18 cellular contexts compared by ENCODE assay signal in genomic region chr1:62849031-62849430, GRCh38.
DNase-seq lines count a peak whose midpoint lies in the region; ATAC-seq and TF ChIP-seq lines count a peak whose summit lies in the region.
"Had no signal": no experiment of that assay in that cellular context is flagged by ENCODE, and none has a peak within 500 bp of the region (broad histone marks: within the 10 kb centered on the region; RNA-seq: fewer than 3 reads in every experiment).

No MANE protein-coding gene starts in this region.

- intact Hi-C loops in MCF 10A (cut with micrococcal nuclease) (loop anchor here (10.0 kb wide), 2 partner anchors 344 to 596 kb away; no protein-coding TSS in a partner anchor), mammary epithelial cell (cut with micrococcal nuclease) (loop anchor here (10.0 kb wide), 2 partner anchors 676 to 1396 kb away; partner anchors contain the start of genes EFCAB7 and ITGB3BP), CD14-positive monocyte (cut with micrococcal nuclease) (no loop called here)

- H3K36me3 ChIP-seq in mammary epithelial cell (ENCODE audit: insufficient read depth, low read length) (no peaks in the 10 kb centered on the region), OCI-LY1 (ENCODE audit: insufficient read depth, low read length) (peaks cover 8% of the 10 kb centered on the region; the same call in 1 of the 2 replicates)
- H3K36me3 ChIP-seq: Peyer's patch had no signal

- in situ Hi-C loops in mammary epithelial cell (cut with MboI; ENCODE audit: low sequenced_read_pairs in 2 of 2) = no loop called here

- no peaks in the 10 kb centered on the region for H3K9me3 ChIP-seq in mammary epithelial cell (replicated peaks; ENCODE audit: insufficient read depth, low read length)
- H3K9me3 ChIP-seq in OCI-LY1 (ENCODE audit: low read length) = no peaks in the 10 kb centered on the region
- H3K9me3 ChIP-seq: Peyer's patch, psoas muscle, upper lobe of left lung had no signal

- TF ChIP-seq CTCF in MCF 10A (IDR thresholded peaks at IDR 0.05; ENCODE audit: unreplicated experiment) (no peak), mammary epithelial cell (conservative IDR thresholded peaks at IDR 0.05 in 1 of 2, IDR thresholded peaks at IDR 0.05 in 1 of 2; ENCODE audit: extremely low read depth in 1 of 2, insufficient read depth in 1 of 2, low read depth in 1 of 2, low read length in 2 of 2) (peak in 1 of 2 donors; percentile 20), OCI-LY1 (IDR thresholded peaks at IDR 0.05; ENCODE audit: low read length) (peak; percentile 45; the same call in 1 of the 2 replicates), epithelial cell of esophagus (IDR thresholded peaks at IDR 0.05; ENCODE audit: insufficient read depth, low read depth, low read length, missing control alignments) (no peak), CD14-positive monocyte (IDR thresholded peaks at IDR 0.05) (no peak)

- H3K27ac Mint-ChIP-seq in MCF 10A (ENCODE audit: low read depth, unreplicated experiment) (no peak overlapping the region), CD14-positive monocyte (no peak overlapping the region)
- H3K27ac Mint-ChIP-seq: activated CD4-positive, alpha-beta memory T cell treated with anti-CD3 and anti-CD28 coated beads, Interleukin-2, amount 10 ng/mL, durations not matched to agents 7 days and 5 days had no signal

- H3K4me3 ChIP-seq in mammary epithelial cell (replicated peaks in 1 of 3; ENCODE audit: insufficient read depth in 1 of 3, low read depth in 2 of 3, low read length in 3 of 3) (no peak overlapping the region), OCI-LY1 (ENCODE audit: low read depth, low read length, poor library complexity, severe bottlenecking) (no peak overlapping the region), epithelial cell of esophagus (ENCODE audit: low read length) (no peak overlapping the region)
- H3K4me3 ChIP-seq: Peyer's patch, psoas muscle, upper lobe of left lung had no signal

- H2AFZ ChIP-seq in mammary epithelial cell (ENCODE audit: low read depth, low read length) = no peak overlapping the region
- H2AFZ ChIP-seq in OCI-LY1 (ENCODE audit: low read length) = no peak overlapping the region

- DNase-seq in MCF 10A (ENCODE audit: unreplicated experiment) (peak; percentile 22), mammary epithelial cell (no peak), epithelial cell of esophagus (ENCODE audit: low read depth) (peak; percentile 7), CD14-positive monocyte (ENCODE audit: low spot score) (no peak), RKO (ENCODE audit: low spot score) (no peak)
- no peak for DNase-seq in stimulated activated CD4-positive, alpha-beta T cell treated with anti-CD3 and anti-CD28 coated beads, Interleukin-2, amount 100 ng/mL, for 24 hours
- DNase-seq: activated CD4-positive, alpha-beta memory T cell treated with anti-CD3 and anti-CD28 coated beads, Interleukin-2, amount 10 ng/mL, durations not matched to agents 7 days and 5 days; activated effector memory CD4-positive, alpha-beta T cell treated with Interleukin-2 at 50 U/mL for 16 hours; DMS79; islet precursor cell; KG1; NCI-H2081 treated with DMSO at 0.1 percent for 48 hours; Peyer's patch; psoas muscle; T-helper 2 cell; upper lobe of left lung had no signal

- H3K4me1 Mint-ChIP-seq in MCF 10A (ENCODE audit: insufficient read depth, unreplicated experiment) = no peaks in the 10 kb centered on the region
- H3K4me1 Mint-ChIP-seq in CD14-positive monocyte = no peaks in the 10 kb centered on the region
- H3K4me1 Mint-ChIP-seq: activated CD4-positive, alpha-beta memory T cell treated with anti-CD3 and anti-CD28 coated beads, Interleukin-2, amount 10 ng/mL, durations not matched to agents 7 days and 5 days had no signal

- dilution Hi-C loops in mammary epithelial cell (cut with HindIII; ENCODE audit: low sequenced_read_pairs) = no loop called here

- H3K4me1 ChIP-seq in mammary epithelial cell (ENCODE audit: insufficient read depth, low read length) (no peaks in the 10 kb centered on the region), OCI-LY1 (ENCODE audit: insufficient read depth, low read length, severe bottlenecking) (no peaks in the 10 kb centered on the region)
- H3K4me1 ChIP-seq: Peyer's patch, psoas muscle, upper lobe of left lung had no signal

- H3K9ac ChIP-seq in mammary epithelial cell (ENCODE audit: insufficient read depth, low read length) (no peak overlapping the region), OCI-LY1 (ENCODE audit: low read length) (no peak overlapping the region)

- H3K27me3 Mint-ChIP-seq in MCF 10A (ENCODE audit: insufficient read depth, unreplicated experiment) = no peaks in the 10 kb centered on the region
- peaks cover 0 to 5% (median 0%) of the 10 kb centered on the region in 3 donors for H3K27me3 Mint-ChIP-seq in CD14-positive monocyte (ENCODE audit: low read depth in 3 of 3)
- H3K27me3 Mint-ChIP-seq: activated CD4-positive, alpha-beta memory T cell treated with anti-CD3 and anti-CD28 coated beads, Interleukin-2, amount 10 ng/mL, durations not matched to agents 7 days and 5 days had no signal

- no peaks in the 10 kb centered on the region for H4K20me1 ChIP-seq in mammary epithelial cell (ENCODE audit: insufficient read depth, low read length)
- no peaks in the 10 kb centered on the region for H4K20me1 ChIP-seq in OCI-LY1 (ENCODE audit: insufficient read depth, low read length)

- CTCF ChIA-PET in MCF 10A (lab: Yijun Ruan, JAX) = interaction anchor here (0.6 to 1.2 kb wide), 5 partner anchors 10 to 689 kb away, joined by 3 to 7 read pairs (median 4); no protein-coding TSS in a partner anchor
- CTCF ChIA-PET in mammary epithelial cell (lab: Charles Lee; ENCODE audit: low non-redundant PET) = no interaction called here

- H3F3A ChIP-seq in OCI-LY1 (ENCODE audit: insufficient read depth, low read length) = no peaks in the 10 kb centered on the region

- BruUV-seq in MCF 10A (replicated peaks; lab: Mats Ljungman, UMichigan) = no TSS peak
- no TSS peak for BruUV-seq in mammary epithelial cell (replicated peaks; lab: Mats Ljungman, UMichigan)

- H3K36me3 Mint-ChIP-seq in MCF 10A (ENCODE audit: insufficient read depth, unreplicated experiment) (no peaks in the 10 kb centered on the region), CD14-positive monocyte (peaks cover 32 to 44% of the 10 kb centered on the region in 2 donors)

- H3K27ac ChIP-seq in mammary epithelial cell (ENCODE audit: insufficient read depth, low read depth, low read length) (no peak overlapping the region), OCI-LY1 (ENCODE audit: low read depth, low read length, poor library complexity, severe bottlenecking) (no peak overlapping the region)
- H3K27ac ChIP-seq: Peyer's patch, psoas muscle, upper lobe of left lung had no signal

- H3K79me2 ChIP-seq in mammary epithelial cell (ENCODE audit: insufficient read depth, low read length) = no peaks in the 10 kb centered on the region
- no peaks in the 10 kb centered on the region for H3K79me2 ChIP-seq in OCI-LY1 (ENCODE audit: insufficient read depth, low read length)

- 87% methylated on average over 3 of the region's 4 CpGs for WGBS in mammary epithelial cell (ENCODE audit: low coverage, missing lambda C conversion rate)

- H3K27me3 ChIP-seq in mammary epithelial cell (ENCODE audit: insufficient read depth, low read length) (no peaks in the 10 kb centered on the region), OCI-LY1 (ENCODE audit: insufficient read depth, low read length) (no peaks in the 10 kb centered on the region)
- H3K27me3 ChIP-seq: Peyer's patch, upper lobe of left lung had no signal

- H3K9me3 Mint-ChIP-seq in MCF 10A (ENCODE audit: unreplicated experiment) (no peaks in the 10 kb centered on the region), CD14-positive monocyte (no peaks in the 10 kb centered on the region)
- H3K9me3 Mint-ChIP-seq: activated CD4-positive, alpha-beta memory T cell treated with anti-CD3 and anti-CD28 coated beads, Interleukin-2, amount 10 ng/mL, durations not matched to agents 7 days and 5 days had no signal

- H3K4me3 Mint-ChIP-seq in MCF 10A (ENCODE audit: unreplicated experiment) (no peak overlapping the region), CD14-positive monocyte (no peak overlapping the region)
- H3K4me3 Mint-ChIP-seq: activated CD4-positive, alpha-beta memory T cell treated with anti-CD3 and anti-CD28 coated beads, Interleukin-2, amount 10 ng/mL, durations not matched to agents 7 days and 5 days had no signal

- POLR2A ChIA-PET in MCF 10A (lab: Yijun Ruan, JAX) = interaction anchor here (0.6 kb wide), 1 partner anchor 44 kb away, joined by 3 read pairs; no protein-coding TSS in a partner anchor

- no peak overlapping the region for H3K4me2 ChIP-seq in mammary epithelial cell (ENCODE audit: insufficient read depth, low read depth, low read length)
- no peak overlapping the region for H3K4me2 ChIP-seq in OCI-LY1 (ENCODE audit: low read length)

- no peak for ATAC-seq in HG02642 (IDR thresholded peaks at IDR 0.05; ENCODE audit: poor library complexity, unreplicated experiment)
- ATAC-seq: psoas muscle had no signal

- H3K9me2 ChIP-seq in OCI-LY1 (ENCODE audit: low read depth, low read length) = no peaks in the 10 kb centered on the region

Comparison
In these comparisons a context has a peak if more than half of its experiments do, and no peak if none do; other contexts are left out.
1. DNase-seq: peak in MCF 10A (single experiment) and epithelial cell of esophagus (single experiment); none in mammary epithelial cell (single experiment), CD14-positive monocyte (single experiment), RKO (single experiment) and stimulated activated CD4-positive, alpha-beta T cell treated with anti-CD3 and anti-CD28 coated beads, Interleukin-2, amount 100 ng/mL, for 24 hours (0 of 2).
2. intact Hi-C loops: an anchor here in MCF 10A (10.0 kb wide) and mammary epithelial cell (10.0 kb wide); none called in CD14-positive monocyte.